Comparison of ENCODE assay signal across 8 cellular contexts in the genomic region with DNA sequence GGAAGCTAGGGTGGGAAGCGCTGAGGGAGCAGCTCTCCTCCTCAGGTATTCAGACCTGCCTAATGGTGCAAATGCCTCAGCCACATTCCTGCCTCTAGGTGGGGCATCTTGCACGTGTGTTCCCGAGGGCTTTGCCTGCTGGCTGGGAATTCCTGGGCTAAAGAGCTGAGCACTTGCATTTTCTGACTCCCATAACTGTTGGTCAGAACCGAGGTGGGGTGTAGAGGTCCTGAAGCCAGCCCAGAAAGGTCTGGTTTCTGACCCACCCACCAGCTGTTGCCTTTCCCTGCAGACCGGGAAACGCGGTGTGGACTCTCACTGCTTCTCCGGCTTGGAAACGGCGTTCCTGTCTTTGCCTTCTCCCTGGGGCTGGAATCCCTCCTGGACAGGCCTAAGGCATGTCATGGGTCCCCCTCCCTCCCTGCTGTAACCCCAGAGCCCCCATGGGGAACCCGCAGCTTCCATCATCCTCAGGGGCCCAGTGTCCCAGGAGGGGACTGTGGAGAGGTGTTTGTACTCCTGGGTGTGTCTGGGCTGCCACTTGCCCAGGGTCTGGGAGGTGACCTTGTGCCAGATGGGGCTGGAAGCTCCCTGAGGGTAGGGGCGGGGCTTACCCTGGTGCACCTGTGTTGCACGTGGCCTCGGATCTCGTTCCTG. TPM values are rescaled to one million over a fixed set of nuclear protein-coding genes. Genes with fewer than 3 reads are reported as not detected.
DNase-seq lines count a peak whose midpoint lies in the region; ATAC-seq and TF ChIP-seq lines count a peak whose summit lies in the region.

No MANE protein-coding gene starts in this region.

- H3K4me3 ChIP-seq in GM23338, result no peak overlapping the region
- H3K4me3 ChIP-seq in neuronal stem cell (ENCODE audit: low read length in 2 of 2), result no peak overlapping the region
- no peak overlapping the region for H3K4me3 ChIP-seq in Karpas-422 (ENCODE audit: low read length)

- peaks cover 4% of the 10 kb centered on the region; the same call in 1 of the 3 replicates for H3K4me1 Mint-ChIP-seq in GM23338

- peak; percentile 85 to 97 for TF ChIP-seq CTCF in GM23338 (conservative IDR thresholded peaks at IDR 0.05; ENCODE audit: low read depth in 2 of 2)

- H3K27me3 Mint-ChIP-seq in GM23338 (ENCODE audit: insufficient read depth, low read depth, poor library complexity), result peaks cover 7% of the 10 kb centered on the region

- H3K27me3 ChIP-seq in GM23338 (ENCODE audit: insufficient read depth), result no peaks in the 10 kb centered on the region
- H3K27me3 ChIP-seq in neuronal stem cell (ENCODE audit: control insufficient read depth in 3 of 3, insufficient read depth in 3 of 3, low read depth in 1 of 3, low read length in 3 of 3), result no peaks in the 10 kb centered on the region
- no peaks in the 10 kb centered on the region for H3K27me3 ChIP-seq in Karpas-422 (ENCODE audit: low read length)

- peak overlapping the region; percentile 29 for H2BK120ac ChIP-seq in neuronal stem cell (ENCODE audit: low read depth, low read length)

- peak overlapping the region; percentile 37 for H3K23ac ChIP-seq in neuronal stem cell (ENCODE audit: low read depth, low read length, poor library complexity)

- H4K8ac ChIP-seq in neuronal stem cell (ENCODE audit: low read depth, low read length), result peak overlapping the region; percentile 29

- H3K79me1 ChIP-seq in neuronal stem cell (ENCODE audit: low read depth, low read length), result no peaks in the 10 kb centered on the region

- H3K9me2 ChIP-seq in GM23338 (ENCODE audit: insufficient read depth), result 0 out of 2 replicates have a peak, but pooled peaks cover 4% of the 10 kb centered on the region
- no peaks in the 10 kb centered on the region for H3K9me2 ChIP-seq in Karpas-422 (replicated peaks; ENCODE audit: insufficient read depth, low read length)

- H2AFZ ChIP-seq in GM23338 (peak overlapping the region; percentile 69; the same call in 1 of the 2 replicates), neuronal stem cell (ENCODE audit: low read length) (no peak overlapping the region), Karpas-422 (ENCODE audit: low read length) (no peak overlapping the region)

- H3K36me3 ChIP-seq in GM23338 (ENCODE audit: insufficient read depth) (peaks cover 8% of the 10 kb centered on the region), neuronal stem cell (replicated peaks in 1 of 2; ENCODE audit: control insufficient read depth in 2 of 2, insufficient read depth in 2 of 2, low read length in 2 of 2) (peaks cover 0 to 2% of the 10 kb centered on the region in 2 donors), Karpas-422 (ENCODE audit: insufficient read depth, low read length) (no peaks in the 10 kb centered on the region)

- H2BK15ac ChIP-seq in neuronal stem cell (ENCODE audit: low read length), result peak overlapping the region; percentile 77

- H3K27ac ChIP-seq in GM23338 (ENCODE audit: low read depth) (no peak overlapping the region), neuronal stem cell (replicated peaks; ENCODE audit: low read length) (no peak overlapping the region), Karpas-422 (ENCODE audit: low read length) (no peak overlapping the region)

- H3K18ac ChIP-seq in neuronal stem cell (ENCODE audit: low read length), result peak overlapping the region; percentile 93

- H3K9ac ChIP-seq in neuronal stem cell (ENCODE audit: low read depth, low read length, poor library complexity) (no peak overlapping the region), Karpas-422 (ENCODE audit: low read length) (no peak overlapping the region)

- peak overlapping the region; percentile 5 for H3K4ac ChIP-seq in neuronal stem cell (ENCODE audit: low read length)

- H3K9me3 Mint-ChIP-seq in GM23338, result peaks cover 38% of the 10 kb centered on the region

- H3K79me2 ChIP-seq in GM23338 (replicated peaks; ENCODE audit: insufficient read depth) (no peaks in the 10 kb centered on the region), Karpas-422 (ENCODE audit: low read length) (no peaks in the 10 kb centered on the region)

- H3K4me1 ChIP-seq in GM23338 (ENCODE audit: insufficient read depth) (no peaks in the 10 kb centered on the region), neuronal stem cell (ENCODE audit: control insufficient read depth in 2 of 2, insufficient read depth in 1 of 2, low read depth in 1 of 2, low read length in 2 of 2) (peaks cover 2 to 8% of the 10 kb centered on the region in 2 donors), Karpas-422 (ENCODE audit: low read length) (no peaks in the 10 kb centered on the region)

- H2AK5ac ChIP-seq in neuronal stem cell (ENCODE audit: low read depth, low read length), result peak overlapping the region; percentile 100

- ATAC-seq in GM23338 (peak; percentile 97), GM19324 (IDR thresholded peaks at IDR 0.05; ENCODE audit: low FRiP score, unreplicated experiment) (no peak)
- ATAC-seq in stimulated activated naive CD8-positive, alpha-beta T cell treated with anti-CD3 and anti-CD28 coated beads, Interleukin-15, Interleukin-2, amounts not matched to agents 100 U/mL and 50 U/mL, for 24 hours, result no peak

- H3K36me3 Mint-ChIP-seq in GM23338 (ENCODE audit: low read depth), result peaks cover 22% of the 10 kb centered on the region; the same call in 2 of the 3 replicates

- peak overlapping the region; percentile 96 for H2BK5ac ChIP-seq in neuronal stem cell (ENCODE audit: low read length)

- H3K14ac ChIP-seq in neuronal stem cell (ENCODE audit: low read length), result no peak overlapping the region

- H3K9me3 ChIP-seq in neuronal stem cell (replicated peaks in 1 of 2; ENCODE audit: control insufficient read depth in 2 of 2, insufficient read depth in 1 of 2, low read depth in 1 of 2, low read length in 2 of 2), result peaks cover 10 to 11% of the 10 kb centered on the region in 2 donors
- no peaks in the 10 kb centered on the region for H3K9me3 ChIP-seq in Karpas-422 (ENCODE audit: low read length)

- H4K20me1 ChIP-seq in GM23338 (replicated peaks; ENCODE audit: insufficient read depth), result no peaks in the 10 kb centered on the region
- no peaks in the 10 kb centered on the region for H4K20me1 ChIP-seq in Karpas-422 (ENCODE audit: insufficient read depth, low read depth, low read length)

- no CpG with 5 or more reads among the region's 15 CpGs for WGBS in neuronal stem cell (ENCODE audit: extremely low coverage in 2 of 2, insufficient read length in 2 of 2, insufficient replicate concordance in 1 of 2), 2 donors

- DNase-seq in A172 (ENCODE audit: low spot score), result peak; percentile 84
- DNase-seq in GM23338 (ENCODE audit: low spot score), result peak; percentile 96
- DNase-seq in RPMI7951 (ENCODE audit: low read depth), result peak; percentile 67
- peak; percentile 60 for DNase-seq in fibroblast of peridontal ligament (ENCODE audit: extremely low read depth)
- DNase-seq in neuronal stem cell (ENCODE audit: low spot score), result peak; percentile 76
- DNase-seq in Karpas-422, result no peak
- DNase-seq in stimulated activated naive CD8-positive, alpha-beta T cell treated with anti-CD3 and anti-CD28 coated beads, Interleukin-15, Interleukin-2, amounts not matched to agents 100 U/mL and 50 U/mL, for 24 hours, result no peak

- H3F3A ChIP-seq in GM23338 (replicated peaks; ENCODE audit: low read depth), result no peaks in the 10 kb centered on the region

- no peak overlapping the region for H3K4me2 ChIP-seq in GM23338
- H3K4me2 ChIP-seq in neuronal stem cell (ENCODE audit: insufficient read depth, low read length, poor library complexity, severe bottlenecking), result no peak overlapping the region
- H3K4me2 ChIP-seq in Karpas-422 (ENCODE audit: low read depth, low read length, poor library complexity, severe bottlenecking), result no peak overlapping the region

- no peak overlapping the region for H3K4me3 Mint-ChIP-seq in GM23338

- H4K91ac ChIP-seq in neuronal stem cell (ENCODE audit: low read depth, low read length, poor library complexity), result no peak overlapping the region

- no peak overlapping the region for H3K27ac Mint-ChIP-seq in GM23338

- peak overlapping the region; percentile 87 for H2BK12ac ChIP-seq in neuronal stem cell (ENCODE audit: low read length)

TF ChIP-seq in GM23338, 12 proteins besides CTCF, POLR2A, EP300 and RAD21 (continues in another document):
- TF ChIP-seq ETS1 (IDR thresholded peaks at IDR 0.05) (no peak), NANOG (IDR thresholded peaks at IDR 0.05; ENCODE audit: borderline replicate concordance) (no peak), JUNB (IDR thresholded peaks at IDR 0.05; ENCODE audit: unreplicated experiment) (no peak)

RNA-seq across cellular contexts. Expression of gene SMIM38, which starts 24.0 kb away (rescaled TPM):
- 0.14 and 1.8 TPM in 2 replicates for total RNA-seq in A172 (2014; rRNA removed; shearing (Covaris generic))
- 0.38 TPM in 1 of 2 replicates, not detected in the other for total RNA-seq in GM23338 (2014; rRNA removed; shearing (Covaris generic))
- not detected in 2 replicates for polyA plus RNA-seq in GM23338 (2016; fragmentation: Nextera tagmentation; extraction: Ambion mirVana)
- not detected in 2 replicates for total RNA-seq in RPMI7951 (2014; rRNA removed; shearing (Covaris generic))
- 0.26 TPM for polyA plus RNA-seq in neuronal stem cell (2013, experiment 1 of 2)
- polyA plus RNA-seq in neuronal stem cell (2013, experiment 2 of 2), result 0.36 TPM
- total RNA-seq in Karpas-422 (2014; rRNA removed; shearing (Covaris generic); ENCODE audit: low replicate concordance), result 0.47 TPM in 1 of 2 replicates, not detected in the other

Comparison
In these comparisons a context has a peak if more than half of its experiments do, and no peak if none do; other contexts are left out.
1. DNase-seq: peak in A172 (single experiment), GM23338 (single experiment), RPMI7951 (single experiment), fibroblast of peridontal ligament (single experiment) and neuronal stem cell (single experiment); none in Karpas-422 (single experiment) and stimulated activated naive CD8-positive, alpha-beta T cell treated with anti-CD3 and anti-CD28 coated beads, Interleukin-15, Interleukin-2, amounts not matched to agents 100 U/mL and 50 U/mL, for 24 hours (single experiment).